In the genomic region with DNA sequence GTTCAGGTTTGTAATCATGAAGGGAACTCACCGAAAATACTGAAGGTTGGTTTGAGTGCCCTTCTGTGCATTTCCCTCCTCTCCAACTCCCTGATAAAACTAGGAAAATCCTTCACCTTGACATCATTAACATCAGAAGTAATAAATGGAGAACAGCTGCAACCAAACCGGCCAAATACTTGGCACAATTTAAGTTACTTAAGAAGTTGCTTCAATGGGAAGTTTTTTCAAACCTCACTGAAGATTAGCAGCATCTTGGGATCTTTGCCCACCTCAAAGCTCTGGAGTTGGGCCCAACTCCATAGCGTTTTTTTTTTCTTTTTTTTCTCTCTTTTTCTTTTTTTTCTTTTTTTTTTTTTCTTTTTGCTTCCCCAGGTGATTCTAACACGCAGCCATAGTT, we compare ENCODE assay signal across 19 cellular contexts.
"Had no signal": no experiment of that assay in that cellular context is flagged by ENCODE, and none has a peak within 500 bp of the region (broad histone marks: within the 10 kb centered on the region; RNA-seq: fewer than 3 reads in every experiment).

No MANE protein-coding gene starts in this region.

- H3K9me3 Mint-ChIP-seq: nephron progenitor cell had no signal

- DNase-seq: effector memory CD4-positive, alpha-beta T cell; heart left ventricle; hippocampal formation; left colon; left ventricle myocardium superior; mesenchymal stem cell; naive thymus-derived CD4-positive, alpha-beta T cell; nephron progenitor cell; posterior cingulate gyrus; sigmoid colon; small intestine; stimulated activated CD4-positive, alpha-beta T cell treated with anti-CD3 and anti-CD28 coated beads, Interleukin-12 subunit alpha, Interleukin-12 subunit beta, amount 100 ng/mL, for 4 hours; stimulated activated naive CD4-positive, alpha-beta T cell; stomach; substantia nigra; transverse colon had no signal

- H3K36me3 ChIP-seq: heart left ventricle, sigmoid colon, stomach, thoracic aorta, transverse colon had no signal

- H3K4me1 Mint-ChIP-seq: naive thymus-derived CD4-positive, alpha-beta T cell; nephron progenitor cell had no signal

- H3K4me3 Mint-ChIP-seq: naive thymus-derived CD4-positive, alpha-beta T cell; nephron progenitor cell had no signal

- ATAC-seq: esophagus mucosa; heart left ventricle; left colon; left ventricle myocardium superior; naive thymus-derived CD4-positive, alpha-beta T cell had no signal

- H3K4me3 ChIP-seq: heart left ventricle, lung, sigmoid colon, stomach, thoracic aorta, transverse colon had no signal

- H3K27ac Mint-ChIP-seq: naive thymus-derived CD4-positive, alpha-beta T cell; nephron progenitor cell had no signal

- H3K27me3 Mint-ChIP-seq: naive thymus-derived CD4-positive, alpha-beta T cell had no signal

- H3K27ac ChIP-seq: heart left ventricle, sigmoid colon, stomach, thoracic aorta, transverse colon had no signal

- H3K4me1 ChIP-seq: heart left ventricle, sigmoid colon, stomach, transverse colon had no signal

- H3K36me3 Mint-ChIP-seq: naive thymus-derived CD4-positive, alpha-beta T cell had no signal

- H3K27me3 ChIP-seq: heart left ventricle, sigmoid colon, stomach, transverse colon had no signal
